In genomic region chr17:49515196-49515770, GRCh38 we compare ENCODE assay signal across 1 cellular context.
TF ChIP-seq lines count a peak whose summit lies in the region.

No MANE protein-coding gene starts in this region.

TF ChIP-seq in HepG2, 621 proteins besides CTCF, POLR2A, EP300 and RAD21 (continued from another document and continues in another):
- TF ChIP-seq ZBTB10 (CRISPR knock-in tag; IDR thresholded peaks at IDR 0.05; ENCODE audit: borderline replicate concordance) (no peak), ZNF740 (CRISPR knock-in tag; IDR thresholded peaks at IDR 0.05) (no peak), ZNF839 (CRISPR knock-in tag; IDR thresholded peaks at IDR 0.05; ENCODE audit: borderline replicate concordance) (peak; percentile 96; the same call in 1 of the 2 replicates), TAF15 (IDR thresholded peaks at IDR 0.05; ENCODE audit: low read depth, low read length, poor library complexity, severe bottlenecking) (no peak), BATF2 (CRISPR knock-in tag; IDR thresholded peaks at IDR 0.05) (no peak), RARG (CRISPR knock-in tag; IDR thresholded peaks at IDR 0.05; ENCODE audit: low read depth) (no peak), SNAPC5 (CRISPR knock-in tag; IDR thresholded peaks at IDR 0.05; ENCODE audit: borderline replicate concordance) (no peak), ZNF570 (CRISPR knock-in tag; IDR thresholded peaks at IDR 0.05; ENCODE audit: borderline replicate concordance) (no peak), HOXA9 (CRISPR knock-in tag; IDR thresholded peaks at IDR 0.05; ENCODE audit: borderline replicate concordance) (no peak), ZSCAN5A (CRISPR knock-in tag; IDR thresholded peaks at IDR 0.05; ENCODE audit: borderline replicate concordance) (no peak), ZBTB37 (CRISPR knock-in tag; IDR thresholded peaks at IDR 0.05) (no peak), DMAP1 (CRISPR knock-in tag; IDR thresholded peaks at IDR 0.05) (peak; percentile 57; the same call in 1 of the 2 replicates), MYC (CRISPR knock-in tag; IDR thresholded peaks at IDR 0.05; ENCODE audit: borderline replicate concordance) (peak; percentile 90), MEIS1 (CRISPR knock-in tag; IDR thresholded peaks at IDR 0.05; ENCODE audit: borderline replicate concordance) (no peak), MAFG (CRISPR knock-in tag; IDR thresholded peaks at IDR 0.05) (no peak), CHD2 (IDR thresholded peaks at IDR 0.05; ENCODE audit: low read depth, low read length) (no peak), SIX1 (CRISPR knock-in tag; IDR thresholded peaks at IDR 0.05; ENCODE audit: borderline replicate concordance) (no peak), ZSCAN12 (CRISPR knock-in tag; IDR thresholded peaks at IDR 0.05) (no peak), RERE (CRISPR knock-in tag; IDR thresholded peaks at IDR 0.05; ENCODE audit: low read depth) (no peak), ZNF552 (CRISPR knock-in tag; IDR thresholded peaks at IDR 0.05; ENCODE audit: borderline replicate concordance) (0 out of 2 replicates have a peak, but pooled peaks have one; percentile 85), HDAC1 (CRISPR knock-in tag; IDR thresholded peaks at IDR 0.05) (peak; percentile 67), TMF1 (CRISPR knock-in tag; IDR thresholded peaks at IDR 0.05; ENCODE audit: low read depth) (peak; percentile 82; the same call in 1 of the 2 replicates), BCLAF1 (IDR thresholded peaks at IDR 0.05) (no peak), ZNF513 (CRISPR knock-in tag; conservative IDR thresholded peaks at IDR 0.05) (no peak), KDM6A (CRISPR knock-in tag; IDR thresholded peaks at IDR 0.05; ENCODE audit: low read depth) (0 out of 2 replicates have a peak, but pooled peaks have one; percentile 9), USF2 (IDR thresholded peaks at IDR 0.05; ENCODE audit: low read depth, low read length) (peak; percentile 58), USF2 (CRISPR knock-in tag; IDR thresholded peaks at IDR 0.05; ENCODE audit: borderline replicate concordance) (0 out of 2 replicates have a peak, but pooled peaks have one; percentile 15), SRF (IDR thresholded peaks at IDR 0.05; ENCODE audit: low read depth, low read length) (no peak), ZNF580 (CRISPR knock-in tag; IDR thresholded peaks at IDR 0.05; ENCODE audit: borderline replicate concordance, low read depth) (peak; percentile 85), MLLT10 (CRISPR knock-in tag; IDR thresholded peaks at IDR 0.05) (no peak), CSRNP2 (CRISPR knock-in tag; conservative IDR thresholded peaks at IDR 0.05; ENCODE audit: low read depth) (no peak), CEBPG (CRISPR knock-in tag; IDR thresholded peaks at IDR 0.05) (no peak)
